In genomic region chr1:7376676-7377075, GRCh38 we compare ENCODE assay signal across 15 cellular contexts.
DNase-seq lines count a peak whose midpoint lies in the region; ATAC-seq and TF ChIP-seq lines count a peak whose summit lies in the region.
"Had no signal": no experiment of that assay in that cellular context is flagged by ENCODE, and none has a peak within 500 bp of the region (broad histone marks: within the 10 kb centered on the region; RNA-seq: fewer than 3 reads in every experiment).

No MANE protein-coding gene starts in this region.

- no peak overlapping the region for H3K27ac ChIP-seq in right atrium auricular region
- no peak overlapping the region for H3K27ac ChIP-seq in esophagus muscularis mucosa (replicated peaks in 1 of 4)
- H3K27ac ChIP-seq: BLaER1 treated with 17β-estradiol and CSF1 and Interleukin-3, amounts not matched to agents 10 nM and 100 nM; GM23248 had no signal

- H3K9me3 ChIP-seq in right atrium auricular region (no peaks in the 10 kb centered on the region), esophagus muscularis mucosa (no peaks in the 10 kb centered on the region)

- no peak overlapping the region for H3K4me3 Mint-ChIP-seq in stimulated activated memory B cell treated with anti-CD40 and anti-IgM and Interleukin-4, amounts not matched to agents 10 μg/mL and 1 μg/mL and 100 μg/mL, for 72 hours
- H3K4me3 Mint-ChIP-seq: CD4-positive, CD25-positive, alpha-beta regulatory T cell had no signal

- H3K27me3 Mint-ChIP-seq in stimulated activated memory B cell treated with anti-CD40 and anti-IgM and Interleukin-4, amounts not matched to agents 10 μg/mL and 1 μg/mL and 100 μg/mL, for 72 hours = no peaks in the 10 kb centered on the region
- H3K27me3 Mint-ChIP-seq: CD4-positive, CD25-positive, alpha-beta regulatory T cell had no signal

- no peak for TF ChIP-seq CTCF in right atrium auricular region (IDR thresholded peaks at IDR 0.05)
- TF ChIP-seq CTCF in esophagus muscularis mucosa (IDR thresholded peaks at IDR 0.05) = no peak

- H3K4me1 Mint-ChIP-seq in stimulated activated memory B cell treated with anti-CD40 and anti-IgM and Interleukin-4, amounts not matched to agents 10 μg/mL and 1 μg/mL and 100 μg/mL, for 72 hours = no peaks in the 10 kb centered on the region
- H3K4me1 Mint-ChIP-seq: CD4-positive, CD25-positive, alpha-beta regulatory T cell had no signal

- TF ChIP-seq POLR2A in esophagus muscularis mucosa (IDR thresholded peaks at IDR 0.05; ENCODE audit: low read depth) = no peak

- intact Hi-C loops in left cardiac atrium (cut with DNase I) (no loop called here), esophagus muscularis mucosa (cut with DNase I) (no loop called here)

- no peak for TF ChIP-seq EP300 in esophagus muscularis mucosa (IDR thresholded peaks at IDR 0.05)

- no peaks in the 10 kb centered on the region for H3K9me3 Mint-ChIP-seq in stimulated activated memory B cell treated with anti-CD40 and anti-IgM and Interleukin-4, amounts not matched to agents 10 μg/mL and 1 μg/mL and 100 μg/mL, for 72 hours

- H3K4me1 ChIP-seq in right atrium auricular region (peaks cover 0 to 14% of the 10 kb centered on the region in 2 donors), esophagus muscularis mucosa (peaks cover 17 to 30% (median 28%) of the 10 kb centered on the region in 4 donors)

- H3K4me3 ChIP-seq in right atrium auricular region = no peak overlapping the region
- no peak overlapping the region for H3K4me3 ChIP-seq in esophagus muscularis mucosa
- H3K4me3 ChIP-seq: BLaER1 treated with 17β-estradiol and CSF1 and Interleukin-3, amounts not matched to agents 10 nM and 100 nM; GM12878; GM23248 had no signal

- WGBS in esophagus muscularis mucosa = 100% methylated on average over 3 of the region's 4 CpGs

- DNase-seq in right atrium auricular region (ENCODE audit: low spot score) (peak; percentile 2), left cardiac atrium (no peak), esophagus muscularis mucosa (ENCODE audit: extremely low spot score) (peak; percentile 77), OCI-M2 (lab: John Stamatoyannopoulos, UW; ENCODE audit: unreplicated experiment) (no peak), dedifferentiated amniotic fluid mesenchymal stem cell (ENCODE audit: extremely low spot score) (no peak)
- DNase-seq: 8988T; AML-193; CD4-positive, CD25-positive, alpha-beta regulatory T cell; DMS 273 treated with DMSO at 0.1 percent for 48 hours; GM23248; H7 had no signal

- no peak overlapping the region for H3K27ac Mint-ChIP-seq in stimulated activated memory B cell treated with anti-CD40 and anti-IgM and Interleukin-4, amounts not matched to agents 10 μg/mL and 1 μg/mL and 100 μg/mL, for 72 hours
- H3K27ac Mint-ChIP-seq: CD4-positive, CD25-positive, alpha-beta regulatory T cell had no signal

- H3K36me3 Mint-ChIP-seq in stimulated activated memory B cell treated with anti-CD40 and anti-IgM and Interleukin-4, amounts not matched to agents 10 μg/mL and 1 μg/mL and 100 μg/mL, for 72 hours = no peaks in the 10 kb centered on the region
- H3K36me3 Mint-ChIP-seq: CD4-positive, CD25-positive, alpha-beta regulatory T cell had no signal

- H3K36me3 ChIP-seq in right atrium auricular region (no peaks in the 10 kb centered on the region), esophagus muscularis mucosa (no peaks in the 10 kb centered on the region)
- H3K36me3 ChIP-seq: BLaER1 treated with 17β-estradiol and CSF1 and Interleukin-3, amounts not matched to agents 10 nM and 100 nM had no signal

- no peak for ATAC-seq in left cardiac atrium
- peak; percentile 20 for ATAC-seq in stimulated activated memory B cell treated with anti-CD40 and anti-IgM and Interleukin-4, amounts not matched to agents 10 μg/mL and 1 μg/mL and 100 μg/mL, for 72 hours
- ATAC-seq in activated CD4-positive, CD25-positive, alpha-beta regulatory T cell treated with anti-CD3 and anti-CD28 coated beads, Interleukin-2, amount 50 U/mL, for 24 hours = no peak
- ATAC-seq: GM12878 had no signal

- H3K27me3 ChIP-seq in right atrium auricular region (no peaks in the 10 kb centered on the region), esophagus muscularis mucosa (no peaks in the 10 kb centered on the region)
- H3K27me3 ChIP-seq: BLaER1 treated with 17β-estradiol and CSF1 and Interleukin-3, amounts not matched to agents 10 nM and 100 nM had no signal

Comparison
In these comparisons a context has a peak if more than half of its experiments do, and no peak if none do; other contexts are left out.
1. DNase-seq: peak in right atrium auricular region (single experiment) and esophagus muscularis mucosa (single experiment); none in left cardiac atrium (single experiment), OCI-M2 (single experiment) and dedifferentiated amniotic fluid mesenchymal stem cell (single experiment).